25 cellular contexts compared by ENCODE assay signal in the genomic region with DNA sequence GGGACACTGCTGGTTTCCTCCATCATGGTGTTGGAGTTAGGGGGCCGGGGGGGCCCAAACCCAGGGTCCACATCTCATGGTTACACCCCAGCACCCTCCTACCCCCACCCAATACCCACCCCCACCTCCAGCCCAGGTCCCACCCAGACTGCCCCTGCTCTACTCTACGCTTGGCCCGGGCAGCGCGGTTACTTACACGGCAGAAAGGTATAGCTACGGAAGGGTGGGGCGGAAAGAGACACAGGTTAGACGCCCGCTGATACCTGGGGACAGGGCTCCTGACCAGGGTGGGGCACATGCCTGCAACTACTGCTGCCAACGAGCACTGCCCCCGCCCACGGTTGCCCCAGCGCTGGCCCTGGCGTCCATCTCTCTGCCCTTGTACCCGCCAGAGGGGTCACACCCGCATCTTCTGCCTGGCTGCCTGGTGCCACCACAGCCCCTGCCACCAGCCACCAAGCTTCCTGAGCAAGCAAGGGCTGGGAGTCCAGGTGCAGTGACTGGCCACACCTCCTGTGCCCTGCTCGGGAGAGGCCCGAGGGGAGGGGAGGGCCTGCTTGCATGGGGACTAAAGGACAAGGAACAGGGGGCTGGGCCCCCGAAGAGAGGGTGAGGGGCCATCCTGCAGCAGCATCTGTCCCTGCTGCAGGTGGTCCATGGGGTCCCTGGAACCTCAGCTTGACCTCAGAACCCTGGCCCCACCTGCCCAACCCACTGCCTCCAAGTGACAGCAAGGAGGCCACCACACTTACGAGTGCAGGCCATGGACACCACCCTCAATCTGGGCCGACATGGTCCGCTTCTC. TPM values are rescaled to one million over a fixed set of nuclear protein-coding genes. Genes with fewer than 3 reads are reported as not detected.
"Had no signal": no experiment of that assay in that cellular context is flagged by ENCODE, and none has a peak within 500 bp of the region (broad histone marks: within the 10 kb centered on the region; RNA-seq: fewer than 3 reads in every experiment).

No MANE protein-coding gene starts in this region.

- ATAC-seq: Right ventricle myocardium inferior, SK-N-SH treated with all-trans-retinoic acid at 6 μM for 48 hours had no signal

- H3K27me3 ChIP-seq: MG63, SJCRH30 had no signal

- H3K9me3 ChIP-seq: MG63, SJCRH30 had no signal

- H3K4me1 ChIP-seq: SJCRH30 had no signal

- FAIRE-seq: RCC 7860 had no signal

- H3K4me3 ChIP-seq: MG63, SJCRH30 had no signal

- DNase-seq: Karpas-422, KG1, MG63, NCI-H1092, NCI-H1105 treated with DMSO at 0.1 percent for 48 hours, NCI-H1417 treated with DMSO at 0.1 percent for 48 hours, NCI-H146, NCI-H1694 treated with DMSO at 0.1 percent for 48 hours, NCI-H1930, NCI-H2081, NCI-H2107, NCI-H2171, NCI-H226, NCI-H446, NCI-H510A, NCI-H524 treated with DMSO at 0.1 percent for 48 hours, NCI-H69, NCI-H774, RPMI8226, SHP77 treated with DMSO at 0.1 percent for 48 hours, SJCRH30 had no signal

- H3K27ac ChIP-seq: SJCRH30 had no signal

RNA-seq across cellular contexts. Expression of gene PRRT4, which starts 32.2 kb away (rescaled TPM):
- total RNA-seq: HT-29 had no signal
